8 cellular contexts compared by ENCODE assay signal in genomic region chr7:51316666-51317581, GRCh38. TPM values are rescaled to one million over a fixed set of nuclear protein-coding genes. Genes with fewer than 3 reads are reported as not detected.
DNase-seq lines count a peak whose midpoint lies in the region; ATAC-seq and TF ChIP-seq lines count a peak whose summit lies in the region.

A gene with protein sequence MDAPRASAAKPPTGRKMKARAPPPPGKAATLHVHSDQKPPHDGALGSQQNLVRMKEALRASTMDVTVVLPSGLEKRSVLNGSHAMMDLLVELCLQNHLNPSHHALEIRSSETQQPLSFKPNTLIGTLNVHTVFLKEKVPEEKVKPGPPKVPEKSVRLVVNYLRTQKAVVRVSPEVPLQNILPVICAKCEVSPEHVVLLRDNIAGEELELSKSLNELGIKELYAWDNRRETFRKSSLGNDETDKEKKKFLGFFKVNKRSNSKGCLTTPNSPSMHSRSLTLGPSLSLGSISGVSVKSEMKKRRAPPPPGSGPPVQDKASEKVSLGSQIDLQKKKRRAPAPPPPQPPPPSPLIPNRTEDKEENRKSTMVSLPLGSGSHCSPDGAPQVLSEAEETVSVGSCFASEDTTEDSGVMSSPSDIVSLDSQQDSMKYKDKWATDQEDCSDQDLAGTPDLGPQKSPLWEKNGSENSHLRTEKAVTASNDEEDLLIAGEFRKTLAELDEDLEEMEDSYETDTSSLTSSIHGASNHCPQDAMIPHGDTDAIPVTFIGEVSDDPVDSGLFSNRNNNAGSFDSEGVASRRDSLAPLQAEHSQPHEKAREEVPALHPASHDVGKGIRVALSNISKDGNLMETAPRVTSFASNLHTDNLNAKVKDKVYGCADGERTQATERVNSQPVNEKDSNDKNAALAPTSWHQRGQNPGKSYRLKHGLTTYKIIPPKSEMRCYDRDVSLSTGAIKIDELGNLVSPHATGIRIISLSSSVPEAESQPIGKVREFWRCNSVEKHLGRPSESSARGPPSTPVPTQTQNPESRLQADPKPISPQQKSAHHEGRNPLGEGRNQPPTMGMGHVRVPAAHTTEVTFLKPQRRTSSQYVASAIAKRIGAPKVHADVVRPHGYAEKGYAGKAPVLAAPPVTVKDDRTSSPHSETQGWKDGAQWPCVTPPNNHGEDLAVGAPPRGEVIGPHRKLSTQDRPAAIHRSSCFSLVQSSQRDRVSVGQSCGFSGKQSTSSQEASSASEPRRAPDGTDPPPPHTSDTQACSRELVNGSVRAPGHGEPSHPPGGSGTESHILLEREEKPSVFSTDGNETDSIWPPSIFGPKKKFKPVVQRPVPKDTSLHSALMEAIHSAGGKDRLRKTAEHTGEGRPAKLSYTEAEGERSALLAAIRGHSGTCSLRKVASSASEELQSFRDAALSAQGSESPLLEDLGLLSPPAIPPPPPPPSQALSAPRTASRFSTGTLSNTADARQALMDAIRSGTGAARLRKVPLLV (minus strand): TSS chr7:51316809. CDS start chr7:51316633, 176 bp downstream.

- no peak within 1 kb of the TSS for H2BK20ac ChIP-seq in H9 (ENCODE audit: low read depth, low read length, poor library complexity, severe bottlenecking)

- peaks cover 16% of the 10 kb centered on the region for H3K23me2 ChIP-seq in H9 (ENCODE audit: insufficient read length, low read depth, low read length, poor library complexity, severe bottlenecking)

- H3T11ph ChIP-seq in H9 (ENCODE audit: low read length), result no peak within 1 kb of the TSS

- H3K27me3 Mint-ChIP-seq in H9 (ENCODE audit: low read depth), result peaks cover 21% of the 10 kb centered on the region

- H4K8ac ChIP-seq in H9 (replicated peaks; ENCODE audit: insufficient read length, low read depth, low read length), result no peak within 1 kb of the TSS

- peak within 1 kb of the TSS; percentile 89 to 93 for H3K4me3 Mint-ChIP-seq in H9

- H3K56ac ChIP-seq in H9 (ENCODE audit: insufficient read length, low read depth, low read length), result no peak within 1 kb of the TSS

- H3K4me1 ChIP-seq in H9 (ENCODE audit: insufficient read depth, low read length), result peaks cover 8% of the 10 kb centered on the region; the same call in 1 of the 2 replicates
- no peaks in the 10 kb centered on the region for H3K4me1 ChIP-seq in RWPE2 (ENCODE audit: insufficient read depth, poor library complexity, severe bottlenecking)
- H3K4me1 ChIP-seq in neutrophil (ENCODE audit: control insufficient read depth in 1 of 2, insufficient read depth in 1 of 2, low read depth in 1 of 2, low read length in 1 of 2), result peaks cover 14 to 18% of the 10 kb centered on the region in 2 experiments

- DNase-seq in H9 (peak; percentile 77), RWPE2 (ENCODE audit: low spot score) (no peak), globus pallidus (ENCODE audit: low spot score) (peak; percentile 36), NCI-H226 (no peak), cortex of kidney (lab: John Stamatoyannopoulos, UW) (no peak)
- DNase-seq in activated CD4-positive, CD25-positive, alpha-beta regulatory T cell (lab: John Stamatoyannopoulos, UW), result no peak

- H3K9me3 ChIP-seq in H9 (ENCODE audit: control insufficient read depth, low read depth, low read length) (no peaks in the 10 kb centered on the region), RWPE2 (ENCODE audit: severe bottlenecking) (no peaks in the 10 kb centered on the region), neutrophil (no peaks in the 10 kb centered on the region)

- no peak within 1 kb of the TSS for H2AFZ ChIP-seq in H9 (ENCODE audit: low read length)

- H2BK15ac ChIP-seq in H9 (ENCODE audit: low read depth, low read length), result no peak within 1 kb of the TSS

- H4K91ac ChIP-seq in H9 (ENCODE audit: insufficient read length, low read depth, low read length), result no peak within 1 kb of the TSS

- TF ChIP-seq CTCF in H9 (conservative IDR thresholded peaks at IDR 0.05) (0 out of 3 replicates have a peak, but pooled peaks have one; percentile 1), RWPE2 (IDR thresholded peaks at IDR 0.05; ENCODE audit: poor library complexity, severe bottlenecking) (no peak), neutrophil (IDR thresholded peaks at IDR 0.05) (no peak)

- no peaks in the 10 kb centered on the region for H4K20me1 ChIP-seq in H9 (ENCODE audit: control insufficient read depth, insufficient read depth, insufficient read length)

- whole genome bisulfite sequencing in H9 (ENCODE audit: extremely low coverage, insufficient read length, low lambda C conversion rate), result no CpG with 5 or more reads among the region's 94 CpGs

- peaks cover 55 to 56% of the 10 kb centered on the region in 2 experiments for H3K4me1 Mint-ChIP-seq in H9

- peak within 1 kb of the TSS; percentile 78 for H3K4me2 ChIP-seq in H9 (ENCODE audit: insufficient read depth, insufficient read length, low read length)

- no peak within 1 kb of the TSS for H2BK12ac ChIP-seq in H9 (ENCODE audit: insufficient read length, low read depth, low read length)

- H2BK120ac ChIP-seq in H9 (ENCODE audit: low read depth, low read length, poor library complexity, severe bottlenecking), result no peak within 1 kb of the TSS

- H3K27me3 ChIP-seq in H9 (ENCODE audit: insufficient read depth, low read length), result peaks cover 3% of the 10 kb centered on the region; the same call in 1 of the 2 replicates
- H3K27me3 ChIP-seq in RWPE2 (ENCODE audit: insufficient read depth, poor library complexity, severe bottlenecking), result peaks cover 22% of the 10 kb centered on the region
- peaks cover 90% of the 10 kb centered on the region for H3K27me3 ChIP-seq in neutrophil

- no peak within 1 kb of the TSS for H3K23ac ChIP-seq in H9 (ENCODE audit: insufficient read length, low read depth, low read length)

- H3K27ac ChIP-seq in H9 (ENCODE audit: insufficient read length, low read depth, low read length) (no peak within 1 kb of the TSS), RWPE2 (ENCODE audit: poor library complexity, severe bottlenecking) (peak within 1 kb of the TSS; percentile 23), neutrophil (no peak within 1 kb of the TSS)

- H4K5ac ChIP-seq in H9 (ENCODE audit: insufficient read length, low read depth, low read length), result no peak within 1 kb of the TSS

- peak within 1 kb of the TSS; percentile 59 for H3K14ac ChIP-seq in H9 (ENCODE audit: insufficient read depth, low read length)

- H3K36me3 Mint-ChIP-seq in H9 (ENCODE audit: insufficient read depth in 1 of 3, low read depth in 3 of 3), result no peaks in the 10 kb centered on the region

- peak within 1 kb of the TSS; percentile 50 for H3K18ac ChIP-seq in H9 (ENCODE audit: insufficient read length, low read depth, low read length)

- no peak within 1 kb of the TSS for H2BK5ac ChIP-seq in H9 (ENCODE audit: insufficient read length, low read length)

- H3K4me3 ChIP-seq in RWPE2 (ENCODE audit: severe bottlenecking), result peak within 1 kb of the TSS; percentile 52
- H3K4me3 ChIP-seq in neutrophil (ENCODE audit: low read depth in 1 of 2, low read length in 1 of 2), result peak within 1 kb of the TSS; percentile 17 to 50

- H3K79me1 ChIP-seq in H9 (ENCODE audit: insufficient read depth, low read depth, low read length, poor library complexity, severe bottlenecking), result no peaks in the 10 kb centered on the region

- H2AK5ac ChIP-seq in H9 (ENCODE audit: insufficient read length, low read length), result no peak within 1 kb of the TSS

- H3K4ac ChIP-seq in H9 (ENCODE audit: low read depth, low read length), result no peak within 1 kb of the TSS

- peak; percentile 21; the same call in 2 of the 3 replicates for ATAC-seq in RWPE2 (ENCODE audit: low read depth)
- ATAC-seq in GM21381 (IDR thresholded peaks at IDR 0.05; ENCODE audit: unreplicated experiment), result no peak

- H3K36me3 ChIP-seq in RWPE2 (ENCODE audit: low read depth) (no peaks in the 10 kb centered on the region), neutrophil (no peaks in the 10 kb centered on the region)

- H3K79me2 ChIP-seq in H9 (ENCODE audit: insufficient read depth, low read length), result peaks cover 1% of the 10 kb centered on the region; the same call in 1 of the 2 replicates

- H3K9me3 Mint-ChIP-seq in H9, result no peaks in the 10 kb centered on the region; a peak in 1 of 5 replicates

- peak within 1 kb of the TSS; percentile 51 for H3K9ac ChIP-seq in H9 (ENCODE audit: extremely low read depth, insufficient read length, low read length)

- H3K27ac Mint-ChIP-seq in H9, result peak within 1 kb of the TSS; percentile 61 to 83 (median 77); a peak in 5 of 7 replicates

RNA-seq across cellular contexts. Expression of the gene that starts here (rescaled TPM):
- 52.3 and 52.7 TPM in 2 replicates for total RNA-seq in H9 (2021)

Comparison
In these comparisons a context has a peak if more than half of its experiments do, and no peak if none do; other contexts are left out.
1. DNase-seq: peak in H9 (single experiment) and globus pallidus (single experiment); none in RWPE2 (single experiment), NCI-H226 (single experiment), cortex of kidney (single experiment) and activated CD4-positive, CD25-positive, alpha-beta regulatory T cell (0 of 4).